ENCODE assay signal across 9 cellular contexts in genomic region chr9:86034863-86035734, GRCh38.
A peak's percentile ranks its signal among the peaks of the same experiment; 100 is the strongest.
DNase-seq lines count a peak whose midpoint lies in the region; ATAC-seq, FAIRE-seq and TF ChIP-seq lines count a peak whose summit lies in the region.
"Had no signal": no experiment of that assay in that cellular context is flagged by ENCODE, and none has a peak within 500 bp of the region (broad histone marks: within the 10 kb centered on the region; RNA-seq: fewer than 3 reads in every experiment).

No MANE protein-coding gene starts in this region.

- H3K4me1 Mint-ChIP-seq in activated CD4-positive, alpha-beta memory T cell treated with anti-CD3 and anti-CD28 coated beads, Interleukin-2, amount 10 ng/mL, durations not matched to agents 7 days and 5 days, result no peaks in the 10 kb centered on the region

- H3K27ac Mint-ChIP-seq in activated CD4-positive, alpha-beta memory T cell treated with anti-CD3 and anti-CD28 coated beads, Interleukin-2, amount 10 ng/mL, durations not matched to agents 7 days and 5 days, result no peak overlapping the region
- H3K27ac Mint-ChIP-seq: stimulated activated naive CD8-positive, alpha-beta T cell treated with anti-CD3 and anti-CD28 coated beads, Interleukin-15, Interleukin-2, amounts not matched to agents 100 ng/mL and 50 ng/mL, for 24 hours had no signal

- intact Hi-C loops in sciatic nerve (cut with DNase I), result no loop called here

- H3K27me3 Mint-ChIP-seq in activated CD4-positive, alpha-beta memory T cell treated with anti-CD3 and anti-CD28 coated beads, Interleukin-2, amount 10 ng/mL, durations not matched to agents 7 days and 5 days, result no peaks in the 10 kb centered on the region
- H3K27me3 Mint-ChIP-seq: stimulated activated naive CD8-positive, alpha-beta T cell treated with anti-CD3 and anti-CD28 coated beads, Interleukin-15, Interleukin-2, amounts not matched to agents 100 ng/mL and 50 ng/mL, for 24 hours had no signal

- peak; percentile 52 for TF ChIP-seq CTCF in AG09309 (IDR thresholded peaks at IDR 0.05; ENCODE audit: control insufficient read depth, insufficient read depth, low read depth, low read length, missing control alignments)

- no peak for ATAC-seq in sciatic nerve

- H3K36me3 Mint-ChIP-seq in activated CD4-positive, alpha-beta memory T cell treated with anti-CD3 and anti-CD28 coated beads, Interleukin-2, amount 10 ng/mL, durations not matched to agents 7 days and 5 days (ENCODE audit: low read depth), result peaks cover 2% of the 10 kb centered on the region

- no peak for TF ChIP-seq POLR2A in GM12892 (IDR thresholded peaks at IDR 0.05; ENCODE audit: low read depth, low read length)

- DNase-seq in AG09309 (ENCODE audit: low read depth) (no peak), GM12892 (ENCODE audit: insufficient read length) (peak; percentile 38), NCI-H2227 treated with DMSO at 0.1 percent for 48 hours (lab: John Stamatoyannopoulos, UW) (peak; percentile 15), cerebellar cortex (ENCODE audit: low spot score) (peak; percentile 71), pons (ENCODE audit: low spot score) (peak; percentile 27), T1000 (lab: John Stamatoyannopoulos, UW) (no peak), sciatic nerve (ENCODE audit: low spot score) (no peak)
- DNase-seq in activated CD4-positive, alpha-beta memory T cell treated with anti-CD3 and anti-CD28 coated beads, Interleukin-2, amount 10 ng/mL, durations not matched to agents 7 days and 5 days, result no peak

- POLR2A ChIA-PET in activated CD4-positive, alpha-beta memory T cell treated with anti-CD3 and anti-CD28 coated beads, Interleukin-2, amount 10 ng/mL, durations not matched to agents 7 days and 5 days (lab: Charles Lee), result no interaction called here

- no peaks in the 10 kb centered on the region for H3K9me3 Mint-ChIP-seq in activated CD4-positive, alpha-beta memory T cell treated with anti-CD3 and anti-CD28 coated beads, Interleukin-2, amount 10 ng/mL, durations not matched to agents 7 days and 5 days
- H3K9me3 Mint-ChIP-seq: stimulated activated naive CD8-positive, alpha-beta T cell treated with anti-CD3 and anti-CD28 coated beads, Interleukin-15, Interleukin-2, amounts not matched to agents 100 ng/mL and 50 ng/mL, for 24 hours had no signal

- CTCF ChIA-PET in activated CD4-positive, alpha-beta memory T cell treated with anti-CD3 and anti-CD28 coated beads, Interleukin-2, amount 10 ng/mL, durations not matched to agents 7 days and 5 days (lab: Charles Lee), result interaction anchor here (0.7 to 1.4 kb wide), 2 partner anchors 9 to 1491 kb away, joined by 3 to 6 read pairs; no protein-coding TSS in a partner anchor

- no peak overlapping the region for H3K4me3 ChIP-seq in AG09309 (ENCODE audit: control insufficient read depth, low read depth, low read length)

- no peak overlapping the region for H3K4me3 Mint-ChIP-seq in activated CD4-positive, alpha-beta memory T cell treated with anti-CD3 and anti-CD28 coated beads, Interleukin-2, amount 10 ng/mL, durations not matched to agents 7 days and 5 days
- H3K4me3 Mint-ChIP-seq: stimulated activated naive CD8-positive, alpha-beta T cell treated with anti-CD3 and anti-CD28 coated beads, Interleukin-15, Interleukin-2, amounts not matched to agents 100 ng/mL and 50 ng/mL, for 24 hours had no signal

- no peak for FAIRE-seq in GM12892 (lab: Jason Lieb, UNC)

Comparison
In these comparisons a context has a peak if more than half of its experiments do, and no peak if none do; other contexts are left out.
1. DNase-seq: peak in GM12892 (single experiment), NCI-H2227 treated with DMSO at 0.1 percent for 48 hours (single experiment), cerebellar cortex (single experiment) and pons (single experiment); none in AG09309 (single experiment), activated CD4-positive, alpha-beta memory T cell treated with anti-CD3 and anti-CD28 coated beads, Interleukin-2, amount 10 ng/mL, durations not matched to agents 7 days and 5 days (single experiment), T1000 (single experiment) and sciatic nerve (single experiment).